ENCODE assay signal across 8 cellular contexts in genomic region chr16:81445926-81446317, GRCh38. TPM values are rescaled to one million over a fixed set of nuclear protein-coding genes. Genes with fewer than 3 reads are reported as not detected.
DNase-seq lines count a peak whose midpoint lies in the region; ATAC-seq and TF ChIP-seq lines count a peak whose summit lies in the region.

No MANE protein-coding gene starts in this region.

- H4K12ac ChIP-seq in trophoblast cell (ENCODE audit: low read depth, low read length), result peak overlapping the region; percentile 78

- peak overlapping the region; percentile 98 for H3K14ac ChIP-seq in trophoblast cell (ENCODE audit: low read length)

- peak overlapping the region; percentile 100 for H3K4ac ChIP-seq in trophoblast cell (ENCODE audit: low read depth, low read length)

- H3K4me2 ChIP-seq in PC-3 (ENCODE audit: low read length) (peak overlapping the region; percentile 90), trophoblast cell (ENCODE audit: low read length) (peak overlapping the region; percentile 80)

- CTCF ChIA-PET in PC-3 (lab: Charles Lee), result no interaction called here

- no peaks in the 10 kb centered on the region for H3K9me3 ChIP-seq in PC-3 (ENCODE audit: low read length)
- no peaks in the 10 kb centered on the region for H3K9me3 ChIP-seq in trophoblast cell (ENCODE audit: insufficient read depth, low read depth, low read length)

- no peaks in the 10 kb centered on the region for H3K36me3 ChIP-seq in PC-3 (ENCODE audit: low read depth, low read length)
- peaks cover 4 to 9% of the 10 kb centered on the region in 2 experiments for H3K36me3 ChIP-seq in trophoblast cell (ENCODE audit: control insufficient read depth in 1 of 2, insufficient read depth in 2 of 2, low read length in 2 of 2)

- H2AFZ ChIP-seq in PC-3 (ENCODE audit: low read length) (no peak overlapping the region), trophoblast cell (ENCODE audit: insufficient read depth, low read length, poor library complexity) (peak overlapping the region; percentile 87)

- ATAC-seq in PC-3 (no peak), GM21526 (IDR thresholded peaks at IDR 0.05; ENCODE audit: low FRiP score, unreplicated experiment) (no peak), GM21367 (IDR thresholded peaks at IDR 0.05; ENCODE audit: unreplicated experiment) (no peak), GM21737 (IDR thresholded peaks at IDR 0.05; ENCODE audit: unreplicated experiment) (no peak)

- no peak overlapping the region for H3K23ac ChIP-seq in trophoblast cell (ENCODE audit: low read length)

- H4K8ac ChIP-seq in trophoblast cell (ENCODE audit: low read depth, low read length), result peak overlapping the region; percentile 83

- no peak for TF ChIP-seq CTCF in PC-3 (conservative IDR thresholded peaks at IDR 0.05; ENCODE audit: low read depth, low read length)

- peak; percentile 32 for DNase-seq in NCI-H446 treated with DMSO at 0.1 percent for 48 hours (lab: John Stamatoyannopoulos, UW)
- DNase-seq in NCI-H446 (lab: John Stamatoyannopoulos, UW), result no peak
- DNase-seq in PC-3, result no peak
- no peak for DNase-seq in epithelial cell of prostate (ENCODE audit: low read depth, low spot score)
- DNase-seq in trophoblast cell, result no peak

- H2BK120ac ChIP-seq in trophoblast cell (ENCODE audit: insufficient read depth, low read length, poor library complexity), result peak overlapping the region; percentile 77

- peak overlapping the region; percentile 67 for H2AK5ac ChIP-seq in trophoblast cell (ENCODE audit: low read length)

- no peaks in the 10 kb centered on the region for H3K9me2 ChIP-seq in PC-3 (replicated peaks; ENCODE audit: low read length)

- intact Hi-C loops in PC-3 (cut with micrococcal nuclease), result loop anchor here (2.0 to 5.0 kb wide), 4 partner anchors 41 to 151 kb away; no protein-coding TSS in a partner anchor

- no CpG with 5 or more reads among the region's 7 CpGs for WGBS in trophoblast cell (ENCODE audit: extremely low coverage, insufficient coverage, insufficient read length)

- H3K18ac ChIP-seq in trophoblast cell (ENCODE audit: low read length), result peak overlapping the region; percentile 95

- peak overlapping the region; percentile 91 for H4K91ac ChIP-seq in trophoblast cell (ENCODE audit: low read depth, low read length)

- H3F3A ChIP-seq in PC-3 (ENCODE audit: low read length, unreplicated experiment), result peaks cover 5% of the 10 kb centered on the region

- H4K20me1 ChIP-seq in PC-3 (ENCODE audit: low read length), result peaks cover 30% of the 10 kb centered on the region

- H3K4me1 ChIP-seq in PC-3 (ENCODE audit: insufficient read depth, low read length), result peaks cover 28% of the 10 kb centered on the region
- H3K4me1 ChIP-seq in trophoblast cell (ENCODE audit: control insufficient read depth in 1 of 2, insufficient read depth in 2 of 2, low read length in 2 of 2), result peaks cover 16 to 37% of the 10 kb centered on the region in 2 experiments

- H3K9ac ChIP-seq in PC-3 (ENCODE audit: low read length), result peak overlapping the region; percentile 93
- peak overlapping the region; percentile 95 for H3K9ac ChIP-seq in trophoblast cell (ENCODE audit: low read length)

- BruUV-seq in PC-3 (replicated peaks; lab: Mats Ljungman, UMichigan), result TSS peak; percentile 40

- H3K27ac ChIP-seq in PC-3 (ENCODE audit: low read length) (peak overlapping the region; percentile 83), epithelial cell of prostate (peak overlapping the region; percentile 97), trophoblast cell (ENCODE audit: low read depth, low read length) (peak overlapping the region; percentile 66)

- POLR2A ChIA-PET in PC-3 (lab: Charles Lee; ENCODE audit: unreplicated experiment), result no interaction called here

- H3K79me1 ChIP-seq in trophoblast cell (ENCODE audit: low read length), result peaks cover 20% of the 10 kb centered on the region

- H3K4me3 ChIP-seq in PC-3 (ENCODE audit: low read length), result peak overlapping the region; percentile 98
- peak overlapping the region; percentile 90 for H3K4me3 ChIP-seq in trophoblast cell (ENCODE audit: low read depth, low read length)

- H2BK5ac ChIP-seq in trophoblast cell (ENCODE audit: low read depth, low read length, poor library complexity), result peak overlapping the region; percentile 78

- H3K79me2 ChIP-seq in PC-3 (ENCODE audit: low read length) (peaks cover 59% of the 10 kb centered on the region), trophoblast cell (ENCODE audit: control insufficient read depth, insufficient read depth, low read length, poor library complexity) (peaks cover 50% of the 10 kb centered on the region)

- H2BK12ac ChIP-seq in trophoblast cell (ENCODE audit: low read length), result peak overlapping the region; percentile 24

- H3K27me3 ChIP-seq in PC-3 (ENCODE audit: low read length) (no peaks in the 10 kb centered on the region), trophoblast cell (ENCODE audit: insufficient read depth, low read length) (no peaks in the 10 kb centered on the region)

RNA-seq across cellular contexts. Expression of gene CMIP, which starts 1.3 kb away (rescaled TPM):
- total RNA-seq in PC-3 (2014; rRNA removed), result 25.7 and 43.7 TPM in 2 replicates
- polyA plus RNA-seq in trophoblast cell (2013), result 78.7 and 79.2 TPM in 2 replicates
